Comparison of ENCODE assay signal across 17 cellular contexts in genomic region chr12:122845041-122845864, GRCh38. TPM values are rescaled to one million over a fixed set of nuclear protein-coding genes. Genes with fewer than 3 reads are reported as not detected.
DNase-seq lines count a peak whose midpoint lies in the region; ATAC-seq and TF ChIP-seq lines count a peak whose summit lies in the region.
"Had no signal": no experiment of that assay in that cellular context is flagged by ENCODE, and none has a peak within 500 bp of the region (broad histone marks: within the 10 kb centered on the region; RNA-seq: fewer than 3 reads in every experiment).

No MANE protein-coding gene starts in this region.

- 91 to 94% (median 92%) methylated on average over 16 to 30 of the region's 30 CpGs for WGBS in spleen, 5 donors

- DNase-seq in anterior cingulate cortex (lab: John Stamatoyannopoulos, UW) (peak in 57 of 58 donors; percentile 24 to 99 (median 92)), spleen (peak; percentile 71), ureter (ENCODE audit: low spot score) (no peak)
- DNase-seq: activated CD4-positive, alpha-beta T cell treated with anti-CD3 and anti-CD28 coated beads for 48 hours; activated naive CD8-positive, alpha-beta T cell treated with anti-CD3 and anti-CD28 coated beads, Interleukin-2, amount 10 ng/mL, durations not matched to agents 7 days and 5 days; activated T-cell treated with anti-CD3 and anti-CD28 coated beads, Interleukin-2, amount 50 U/mL, for 4 hours; CD4-positive, alpha-beta T cell; EL; Kasumi-1; mesenchymal stem cell; NCI-H774; T-helper 9 cell had no signal

- TF ChIP-seq POLR2A in spleen (IDR thresholded peaks at IDR 0.05) = no peak

- H3K4me1 ChIP-seq in HEK293 (ENCODE audit: control insufficient read depth, insufficient read depth, low read length) (peaks cover 5% of the 10 kb centered on the region; the same call in 1 of the 2 replicates), spleen (peaks cover 0 to 51% (median 5%) of the 10 kb centered on the region in 6 donors)

- no peak for TF ChIP-seq CTCF in HEK293 (tag by site-specific recombination; IDR thresholded peaks at IDR 0.05)
- no peak for TF ChIP-seq CTCF in spleen (IDR thresholded peaks at IDR 0.05 in 8 of 11, conservative IDR thresholded peaks at IDR 0.05 in 3 of 11)

- POLR2A ChIA-PET in HEK293 (lab: Yijun Ruan, JAX) = interaction anchor here (1.1 to 1.6 kb wide), 2 partner anchors 11 to 13 kb away, joined by 3 to 5 read pairs; no protein-coding TSS in a partner anchor

- ATAC-seq in GM19395 (IDR thresholded peaks at IDR 0.05; ENCODE audit: unreplicated experiment) = no peak
- ATAC-seq in GM21723 (IDR thresholded peaks at IDR 0.05; ENCODE audit: unreplicated experiment) = no peak
- ATAC-seq: activated T-cell treated with anti-CD3 and anti-CD28 coated beads, Interleukin-2, amount 50 U/mL, for 4 hours had no signal

- H3K36me3 ChIP-seq in HEK293 (ENCODE audit: control insufficient read depth in 2 of 2, insufficient read depth in 1 of 2, low read length in 2 of 2) = peaks cover 0 to 6% of the 10 kb centered on the region in 2 experiments; a peak in 1 of 3 replicates
- H3K36me3 ChIP-seq in spleen = peaks cover 0 to 52% (median 6%) of the 10 kb centered on the region in 6 donors

- no peaks in the 10 kb centered on the region for H3K9me3 ChIP-seq in HEK293 (ENCODE audit: control insufficient read depth, insufficient read depth, low read depth, low read length)
- H3K9me3 ChIP-seq in spleen = no peaks in the 10 kb centered on the region

- H3K27ac ChIP-seq in HEK293 (ENCODE audit: extremely low read depth, low read depth, low read length) (no peak overlapping the region), layer of hippocampus (ENCODE audit: low read depth, low read length) (peak overlapping the region; percentile 99), spleen (no peak overlapping the region)

- CTCF ChIA-PET in HEK293 (lab: Yijun Ruan, JAX) = no interaction called here

- H3K27me3 ChIP-seq in layer of hippocampus (ENCODE audit: control insufficient read depth, insufficient read depth, low read length) = no peaks in the 10 kb centered on the region
- H3K27me3 ChIP-seq in spleen (replicated peaks in 1 of 7) = no peaks in the 10 kb centered on the region

- no peak overlapping the region for H3K4me3 ChIP-seq in HEK293 (ENCODE audit: low read depth, low read length)
- H3K4me3 ChIP-seq in spleen = no peak overlapping the region
- H3K4me3 ChIP-seq: coronary artery had no signal

- intact Hi-C loops in spleen (cut with DNase I; ENCODE audit: low total_unique reads) = no loop called here

TF ChIP-seq in HEK293, 187 proteins besides CTCF, POLR2A, EP300 and RAD21:
- TF ChIP-seq ZNF501 (tag by site-specific recombination; IDR thresholded peaks at IDR 0.05) = no peak
- peak; percentile 64 for TF ChIP-seq ZIC2 (tag by site-specific recombination; IDR thresholded peaks at IDR 0.05)

RNA-seq across cellular contexts. Expression of gene HIP1R, which starts 10.0 kb away (rescaled TPM):
- 10 to 100 TPM; 40.3 to 65.2 (median 48.0) TPM for total RNA-seq in spleen
- polyA plus RNA-seq in spleen = 10 to 100 TPM; 42.2 to 65.9 (median 65.1) TPM
- 77.4 TPM for total RNA-seq in ureter

RNA-seq across cellular contexts. Expression of gene VPS37B, which starts 50.7 kb away (rescaled TPM):
- total RNA-seq in spleen = 10 to 100 TPM; 43.4 to 67.5 (median 54.2) TPM
- 10 to 100 TPM; 24.8 to 42.7 (median 29.6) TPM for polyA plus RNA-seq in spleen
- total RNA-seq in ureter = 59.7 TPM
